In the genomic region with DNA sequence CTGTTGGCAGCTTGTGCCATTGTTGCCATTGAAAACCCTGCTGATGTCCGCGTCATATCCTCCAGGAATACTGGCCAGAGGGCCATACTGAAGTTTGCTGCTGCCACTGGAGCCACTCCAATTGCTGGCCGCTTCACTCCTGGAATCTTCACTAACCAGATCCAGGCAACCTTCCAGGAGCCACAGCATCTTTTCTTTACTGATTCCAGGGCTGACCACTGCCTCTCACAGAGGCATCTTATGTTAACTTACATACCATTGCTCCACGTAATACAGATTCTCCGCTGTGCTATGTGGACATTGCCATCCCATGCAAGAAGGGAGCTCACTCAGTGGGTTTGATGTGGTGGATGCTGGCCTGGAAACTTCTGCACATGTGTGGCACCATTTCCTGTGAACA, we compare ENCODE assay signal across 21 cellular contexts.
DNase-seq lines count a peak whose midpoint lies in the region; ATAC-seq and TF ChIP-seq lines count a peak whose summit lies in the region.
"Had no signal": no experiment of that assay in that cellular context is flagged by ENCODE, and none has a peak within 500 bp of the region (broad histone marks: within the 10 kb centered on the region; RNA-seq: fewer than 3 reads in every experiment).

No MANE protein-coding gene starts in this region.

- H4K20me1 ChIP-seq in IMR-90 (ENCODE audit: insufficient read depth, low read length), result no peaks in the 10 kb centered on the region

- H2BK120ac ChIP-seq in IMR-90 (ENCODE audit: low read depth, low read length), result no peak overlapping the region

- no peak overlapping the region for H3K4ac ChIP-seq in IMR-90 (ENCODE audit: low read depth, low read length)

- no peaks in the 10 kb centered on the region for H3K27me3 ChIP-seq in IMR-90 (ENCODE audit: control insufficient read depth, insufficient read depth, low read length)
- H3K27me3 ChIP-seq: Peyer's patch had no signal

- BruUV-seq in IMR-90 (replicated peaks; lab: Mats Ljungman, UMichigan), result no TSS peak

- H3K18ac ChIP-seq in IMR-90 (ENCODE audit: low read depth, low read length), result no peak overlapping the region

- H3K4me1 ChIP-seq in IMR-90 (ENCODE audit: control insufficient read depth, insufficient read depth, low read length), result no peaks in the 10 kb centered on the region
- H3K4me1 ChIP-seq: Peyer's patch had no signal

- CTCF ChIA-PET in IMR-90 (lab: Yijun Ruan, JAX), result no interaction called here

- dilution Hi-C loops in IMR-90 (cut with HindIII; ENCODE audit: low sequenced_read_pairs, unreplicated experiment), result no loop called here

- H3K27ac ChIP-seq in IMR-90 (ENCODE audit: insufficient read depth, low read length), result no peak overlapping the region
- H3K27ac ChIP-seq: Peyer's patch had no signal

- peak; percentile 12 for DNase-seq in AG08396 (ENCODE audit: low spot score)
- DNase-seq in IMR-90, result peak; percentile 76
- DNase-seq in astrocyte of the cerebellum (ENCODE audit: low read depth), result peak; percentile 92
- peak; percentile 9 for DNase-seq in fibroblast of pulmonary artery (ENCODE audit: low read depth)
- no peak for DNase-seq in osteocyte (ENCODE audit: extremely low spot score, unreplicated experiment)
- DNase-seq in GM13977 (ENCODE audit: low spot score), result no peak
- no peak for DNase-seq in SKM-1 (lab: John Stamatoyannopoulos, UW; ENCODE audit: unreplicated experiment)
- no peak for DNase-seq in HK-2 (ENCODE audit: unreplicated experiment)
- DNase-seq: CD8-positive, alpha-beta T cell; DND-41; GF-D8; H9; Kasumi-1; NCI-H1105; NCI-H1694 treated with DMSO at 0.1 percent for 48 hours; NCI-H2107; NCI-H2227 treated with DMSO at 0.1 percent for 48 hours; NCI-H524 treated with DMSO at 0.1 percent for 48 hours; Peyer's patch; SHP77 had no signal

- TF ChIP-seq CTCF in IMR-90 (conservative IDR thresholded peaks at IDR 0.05; ENCODE audit: low read depth, low read length), result no peak
- no peak for TF ChIP-seq CTCF in astrocyte of the cerebellum (IDR thresholded peaks at IDR 0.05; ENCODE audit: low read depth, low read length, missing control alignments)
- no peak for TF ChIP-seq CTCF in fibroblast of pulmonary artery (IDR thresholded peaks at IDR 0.05; ENCODE audit: low read length, missing control alignments)
- TF ChIP-seq CTCF in osteocyte (IDR thresholded peaks at IDR 0.05), result no peak
- no peak for TF ChIP-seq CTCF in GM13977 (IDR thresholded peaks at IDR 0.05; ENCODE audit: extremely low read depth, insufficient read depth, missing control alignments)

- H2BK5ac ChIP-seq in IMR-90 (ENCODE audit: low read depth, low read length, poor library complexity, severe bottlenecking), result no peak overlapping the region

- in situ Hi-C loops in IMR-90 (cut with MboI; ENCODE audit: low sequenced_read_pairs), result no loop called here
- in situ Hi-C loops in astrocyte of the cerebellum (cut with HindIII; ENCODE audit: low sequenced_read_pairs), result no loop called here
- in situ Hi-C loops in GM13977 (cut with MboI; ENCODE audit: low pct_unique_long_range_greater_than_20kb, low sequenced_read_pairs, unreplicated experiment), result no loop called here

- H3K9ac ChIP-seq in IMR-90 (ENCODE audit: low read depth, low read length), result no peak overlapping the region

- no peaks in the 10 kb centered on the region for H3K9me3 Mint-ChIP-seq in osteocyte (ENCODE audit: unreplicated experiment)
- H3K9me3 Mint-ChIP-seq: IgD-negative memory B cell had no signal

- POLR2A ChIA-PET in IMR-90 (lab: Charles Lee; ENCODE audit: unreplicated experiment), result no interaction called here

- intact Hi-C loops in IMR-90 (cut with micrococcal nuclease), result loop anchor here (10.0 kb wide), 1 partner anchor 640 kb away; no protein-coding TSS in a partner anchor

- no peaks in the 10 kb centered on the region for H3K4me1 Mint-ChIP-seq in osteocyte (ENCODE audit: unreplicated experiment)
- H3K4me1 Mint-ChIP-seq: H9, IgD-negative memory B cell had no signal

- H3K14ac ChIP-seq in IMR-90 (replicated peaks; ENCODE audit: low read depth, low read length), result no peak overlapping the region

- TF ChIP-seq RAD21 in IMR-90 (IDR thresholded peaks at IDR 0.05; ENCODE audit: low read length), result no peak

- no peak overlapping the region for H4K5ac ChIP-seq in IMR-90 (ENCODE audit: low read depth, low read length)

- H2AFZ ChIP-seq in IMR-90 (replicated peaks; ENCODE audit: low read length, poor library complexity), result no peak overlapping the region

- H3K9me1 ChIP-seq in IMR-90 (ENCODE audit: insufficient read depth, low read length), result peaks cover 3% of the 10 kb centered on the region; the same call in 1 of the 2 replicates

- no peak overlapping the region for H2BK20ac ChIP-seq in IMR-90 (ENCODE audit: low read depth, low read length)

- H3K27me3 Mint-ChIP-seq in osteocyte (ENCODE audit: unreplicated experiment), result no peaks in the 10 kb centered on the region
- H3K27me3 Mint-ChIP-seq: IgD-negative memory B cell had no signal

- TF ChIP-seq POLR2A in IMR-90 (IDR thresholded peaks at IDR 0.05; ENCODE audit: low read depth, low read length), result no peak

- no peaks in the 10 kb centered on the region for H3K36me3 ChIP-seq in IMR-90 (ENCODE audit: control insufficient read depth, insufficient read depth, low read length)
- H3K36me3 ChIP-seq: Peyer's patch had no signal

- no peak overlapping the region for H3K56ac ChIP-seq in IMR-90 (ENCODE audit: extremely low read depth, insufficient read depth, low read length)

- H2BK15ac ChIP-seq in IMR-90 (ENCODE audit: low read depth, low read length), result no peak overlapping the region

- no peak overlapping the region for H2AK9ac ChIP-seq in IMR-90 (replicated peaks; ENCODE audit: low read depth, low read length, poor library complexity)

- no peak overlapping the region for H3K4me3 Mint-ChIP-seq in osteocyte (ENCODE audit: unreplicated experiment)
- H3K4me3 Mint-ChIP-seq: CD8-positive, alpha-beta T cell; H9; IgD-negative memory B cell had no signal

- no peaks in the 10 kb centered on the region for H3K36me3 Mint-ChIP-seq in osteocyte (ENCODE audit: unreplicated experiment)
- H3K36me3 Mint-ChIP-seq: CD8-positive, alpha-beta T cell; IgD-negative memory B cell had no signal

- H3K23ac ChIP-seq in IMR-90 (ENCODE audit: low read depth, low read length), result no peak overlapping the region

- no peak overlapping the region for H3K27ac Mint-ChIP-seq in osteocyte (ENCODE audit: unreplicated experiment)
- H3K27ac Mint-ChIP-seq: CD8-positive, alpha-beta T cell; H9; IgD-negative memory B cell had no signal

- no peak overlapping the region for H2AK5ac ChIP-seq in IMR-90 (ENCODE audit: low read depth, low read length)

- ATAC-seq in IMR-90 (ENCODE audit: low read depth), result peak; percentile 44; the same call in 1 of the 2 replicates
- ATAC-seq: CD8-positive, alpha-beta T cell had no signal

- no peak overlapping the region for H3K4me2 ChIP-seq in IMR-90 (ENCODE audit: low read depth, low read length)

- H3K9me3 ChIP-seq in IMR-90 (ENCODE audit: control insufficient read depth, insufficient read depth, low read length), result no peaks in the 10 kb centered on the region
- H3K9me3 ChIP-seq: Peyer's patch had no signal

- H4K8ac ChIP-seq in IMR-90 (ENCODE audit: low read depth in 2 of 2, low read length in 2 of 2), result no peak overlapping the region

- WGBS in IMR-90 (ENCODE audit: extremely low coverage in 2 of 2, insufficient read length in 1 of 2), 2 experiments, result no CpG with 5 or more reads among the region's 5 CpGs

- no peaks in the 10 kb centered on the region for H3K79me1 ChIP-seq in IMR-90 (ENCODE audit: low read depth in 1 of 2, low read length in 2 of 2)

- no peak overlapping the region for H4K91ac ChIP-seq in IMR-90 (ENCODE audit: insufficient read depth, low read depth, low read length)

- no peak overlapping the region for H3K4me3 ChIP-seq in IMR-90 (ENCODE audit: insufficient read depth, low read depth, low read length)
- no peak overlapping the region for H3K4me3 ChIP-seq in astrocyte of the cerebellum (ENCODE audit: low read depth, low read length)
- H3K4me3 ChIP-seq in fibroblast of pulmonary artery (replicated peaks; ENCODE audit: low read depth, low read length), result no peak overlapping the region
- H3K4me3 ChIP-seq: Peyer's patch had no signal

TF ChIP-seq in IMR-90, 13 proteins besides CTCF, POLR2A, EP300 and RAD21:
- no peak for TF ChIP-seq MXI1 (IDR thresholded peaks at IDR 0.05; ENCODE audit: borderline replicate concordance, low read depth, low read length)
- no peak for TF ChIP-seq CEBPB (IDR thresholded peaks at IDR 0.05; ENCODE audit: low read depth, low read length)
- no peak for TF ChIP-seq FOS (IDR thresholded peaks at IDR 0.05; ENCODE audit: low read depth, low read length)
- no peak for TF ChIP-seq NFE2L2 (IDR thresholded peaks at IDR 0.05; ENCODE audit: low read depth, low read length)
- TF ChIP-seq MAZ (IDR thresholded peaks at IDR 0.05; ENCODE audit: borderline replicate concordance, low read depth, low read length), result no peak
- no peak for TF ChIP-seq MAFK (IDR thresholded peaks at IDR 0.05; ENCODE audit: low read depth, low read length)
- no peak for TF ChIP-seq RFX5 (IDR thresholded peaks at IDR 0.05; ENCODE audit: low read depth, low read length)
- no peak for TF ChIP-seq BHLHE40 (IDR thresholded peaks at IDR 0.05; ENCODE audit: low read depth, low read length)
- TF ChIP-seq SMC3 (IDR thresholded peaks at IDR 0.05; ENCODE audit: low read depth, low read length), result no peak
- TF ChIP-seq, protein P1, sequence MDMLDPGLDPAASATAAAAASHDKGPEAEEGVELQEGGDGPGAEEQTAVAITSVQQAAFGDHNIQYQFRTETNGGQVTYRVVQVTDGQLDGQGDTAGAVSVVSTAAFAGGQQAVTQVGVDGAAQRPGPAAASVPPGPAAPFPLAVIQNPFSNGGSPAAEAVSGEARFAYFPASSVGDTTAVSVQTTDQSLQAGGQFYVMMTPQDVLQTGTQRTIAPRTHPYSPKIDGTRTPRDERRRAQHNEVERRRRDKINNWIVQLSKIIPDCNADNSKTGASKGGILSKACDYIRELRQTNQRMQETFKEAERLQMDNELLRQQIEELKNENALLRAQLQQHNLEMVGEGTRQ (IDR thresholded peaks at IDR 0.05; ENCODE audit: low read depth, low read length), result no peak
- no peak for TF ChIP-seq ELK1 (IDR thresholded peaks at IDR 0.05; ENCODE audit: borderline replicate concordance, low read depth, low read length)
- no peak for TF ChIP-seq CHD1 (IDR thresholded peaks at IDR 0.05; ENCODE audit: low read depth, low read length)
- TF ChIP-seq RCOR1 (IDR thresholded peaks at IDR 0.05; ENCODE audit: insufficient replicate concordance, low read length), result no peak

Comparison
In these comparisons a context has a peak if more than half of its experiments do, and no peak if none do; other contexts are left out.
1. DNase-seq: peak in AG08396 (single experiment), IMR-90 (single experiment), astrocyte of the cerebellum (single experiment) and fibroblast of pulmonary artery (single experiment); none in osteocyte (single experiment), GM13977 (single experiment), SKM-1 (single experiment) and HK-2 (single experiment).